19 cellular contexts compared by ENCODE assay signal in genomic region chr15:87080547-87080946, GRCh38.
"Had no signal": no experiment of that assay in that cellular context is flagged by ENCODE, and none has a peak within 500 bp of the region (broad histone marks: within the 10 kb centered on the region; RNA-seq: fewer than 3 reads in every experiment).

No MANE protein-coding gene starts in this region.

- H3K4me3 ChIP-seq: dorsolateral prefrontal cortex, esophagus muscularis mucosa, gastrocnemius medialis, hepatocyte, lung, skin epidermis, upper lobe of left lung, vagina had no signal

- DNase-seq: cortex of kidney; dorsolateral prefrontal cortex; effector memory CD4-positive, alpha-beta T cell; gastrocnemius medialis; head of caudate nucleus; left colon; left ventricle myocardium superior; mesendoderm; naive thymus-derived CD8-positive, alpha-beta T cell; posterior cingulate gyrus; stimulated activated naive CD4-positive, alpha-beta T cell treated with Interleukin-2 at 50 U/mL for 16 hours; upper lobe of left lung had no signal

- H3K36me3 ChIP-seq: esophagus muscularis mucosa, gastrocnemius medialis, neutrophil, upper lobe of left lung, vagina had no signal

- H3K4me1 Mint-ChIP-seq: naive thymus-derived CD8-positive, alpha-beta T cell had no signal

- H3K36me3 Mint-ChIP-seq: naive thymus-derived CD8-positive, alpha-beta T cell had no signal

- H3K9me3 ChIP-seq: esophagus muscularis mucosa, gastrocnemius medialis, neutrophil, upper lobe of left lung, vagina had no signal

- H3K27me3 ChIP-seq: dorsolateral prefrontal cortex, esophagus muscularis mucosa, gastrocnemius medialis, hepatocyte, neutrophil, upper lobe of left lung, vagina had no signal

- H2AFZ ChIP-seq: hepatocyte had no signal

- H3K4me2 ChIP-seq: hepatocyte had no signal

- H3K79me2 ChIP-seq: hepatocyte had no signal

- H3K4me3 Mint-ChIP-seq: naive thymus-derived CD8-positive, alpha-beta T cell had no signal

- H3K27ac ChIP-seq: dorsolateral prefrontal cortex, epithelial cell of prostate, esophagus muscularis mucosa, gastrocnemius medialis, hepatocyte, neutrophil, skin epidermis, upper lobe of left lung, vagina had no signal

- H3K4me1 ChIP-seq: esophagus muscularis mucosa, gastrocnemius medialis, upper lobe of left lung, vagina had no signal
